2 cellular contexts compared by ENCODE assay signal in genomic region chr7:138865843-138866242, GRCh38.
TF ChIP-seq lines count a peak whose summit lies in the region.

No MANE protein-coding gene starts in this region.

TF ChIP-seq in GM23338, 12 proteins besides CTCF, POLR2A, EP300 and RAD21:
- TF ChIP-seq ZNF462 (CRISPR knock-in tag; IDR thresholded peaks at IDR 0.05) (no peak), CREB1 (CRISPR knock-in tag; IDR thresholded peaks at IDR 0.05; ENCODE audit: low read depth) (no peak), ZNF331 (CRISPR knock-in tag; IDR thresholded peaks at IDR 0.05; ENCODE audit: low read depth) (no peak), ZNF114 (CRISPR knock-in tag; IDR thresholded peaks at IDR 0.05) (no peak), STAT1 (IDR thresholded peaks at IDR 0.05; ENCODE audit: unreplicated experiment) (no peak), ETS1 (IDR thresholded peaks at IDR 0.05) (no peak), EZH2 (IDR thresholded peaks at IDR 0.05; ENCODE audit: low read depth, unreplicated experiment) (no peak), NANOG (IDR thresholded peaks at IDR 0.05; ENCODE audit: borderline replicate concordance) (no peak), EZH2phosphoT487 (IDR thresholded peaks at IDR 0.05; ENCODE audit: unreplicated experiment) (no peak)

TF ChIP-seq in H1, 55 proteins besides CTCF, POLR2A, EP300 and RAD21:
- no peak for TF ChIP-seq CHD7 (IDR thresholded peaks at IDR 0.05; ENCODE audit: insufficient replicate concordance, low read length)
- 0 out of 2 replicates have a peak, but pooled peaks have one; percentile 31 for TF ChIP-seq TEAD4 (IDR thresholded peaks at IDR 0.05; ENCODE audit: low read depth, low read length)
- no peak for TF ChIP-seq TBP (IDR thresholded peaks at IDR 0.05; ENCODE audit: low read depth, low read length)
- TF ChIP-seq SRF (IDR thresholded peaks at IDR 0.05; ENCODE audit: low read depth, low read length), result no peak
- TF ChIP-seq ATF2 (IDR thresholded peaks at IDR 0.05; ENCODE audit: low read length), result no peak
